Comparison of ENCODE assay signal across 23 cellular contexts in genomic region chr9:126880226-126880946, GRCh38.
"Had no signal": no experiment of that assay in that cellular context is flagged by ENCODE, and none has a peak within 500 bp of the region (broad histone marks: within the 10 kb centered on the region; RNA-seq: fewer than 3 reads in every experiment).

No MANE protein-coding gene starts in this region.

- H3K4me2 ChIP-seq: hepatocyte had no signal

- H3K27ac Mint-ChIP-seq: endodermal cell; natural killer cell treated with Interleukin-12 subunit alpha and Interleukin-12 subunit beta and Interleukin-15 and Interleukin-18, amount 100 ng/mL, for 72 hours; stimulated activated memory B cell treated with anti-CD40 and anti-IgM and Interleukin-4, amounts not matched to agents 10 μg/mL and 1 μg/mL and 100 μg/mL, for 72 hours; stimulated activated naive CD8-positive, alpha-beta T cell treated with anti-CD3 and anti-CD28 coated beads, Interleukin-15, Interleukin-2, amounts not matched to agents 100 ng/mL and 50 ng/mL, for 24 hours had no signal

- H3K27ac ChIP-seq: epithelial cell of prostate, gastrocnemius medialis, heart left ventricle, hepatocyte, left ventricle myocardium inferior, lower lobe of right lung, neutrophil, pancreas, thyroid gland had no signal

- ATAC-seq: esophagus mucosa; lower lobe of right lung; mucosa of descending colon; natural killer cell treated with Interleukin-12 subunit alpha and Interleukin-12 subunit beta and Interleukin-15 and Interleukin-18, amount 100 ng/mL, for 72 hours; pancreas; stimulated activated memory B cell treated with anti-CD40 and anti-IgM and Interleukin-4, amounts not matched to agents 10 μg/mL and 1 μg/mL and 100 μg/mL, for 72 hours had no signal

- H3K27me3 Mint-ChIP-seq: naive B cell; natural killer cell treated with Interleukin-12 subunit alpha and Interleukin-12 subunit beta and Interleukin-15 and Interleukin-18, amount 100 ng/mL, for 72 hours; stimulated activated memory B cell treated with anti-CD40 and anti-IgM and Interleukin-4, amounts not matched to agents 10 μg/mL and 1 μg/mL and 100 μg/mL, for 72 hours; stimulated activated naive CD8-positive, alpha-beta T cell treated with anti-CD3 and anti-CD28 coated beads, Interleukin-15, Interleukin-2, amounts not matched to agents 100 ng/mL and 50 ng/mL, for 24 hours had no signal

- H3K4me3 Mint-ChIP-seq: endodermal cell; naive B cell; natural killer cell treated with Interleukin-12 subunit alpha and Interleukin-12 subunit beta and Interleukin-15 and Interleukin-18, amount 100 ng/mL, for 72 hours; neural crest cell; stimulated activated memory B cell treated with anti-CD40 and anti-IgM and Interleukin-4, amounts not matched to agents 10 μg/mL and 1 μg/mL and 100 μg/mL, for 72 hours; stimulated activated naive CD8-positive, alpha-beta T cell treated with anti-CD3 and anti-CD28 coated beads, Interleukin-15, Interleukin-2, amounts not matched to agents 100 ng/mL and 50 ng/mL, for 24 hours had no signal

- H3K4me1 ChIP-seq: pancreas had no signal

- H3K4me3 ChIP-seq: gastrocnemius medialis, heart left ventricle, hepatocyte, left ventricle myocardium inferior, lower lobe of right lung, mucosa of descending colon, pancreas, thyroid gland had no signal

- DNase-seq: effector CD8-positive, alpha-beta T cell; endodermal cell; foreskin fibroblast; gastrocnemius medialis; heart left ventricle; left cardiac atrium; left ventricle myocardium inferior; lower lobe of right lung; mucosa of descending colon; naive B cell; pancreas; retina; stimulated activated CD4-positive, alpha-beta T cell treated with anti-CD3 and anti-CD28 coated beads, Interleukin-4, amount 100 ng/mL, for 4 hours; thyroid gland; trophoblast cell had no signal

- H3K27me3 ChIP-seq: gastrocnemius medialis, heart left ventricle, hepatocyte, neutrophil, pancreas, thyroid gland had no signal

- H3K9me3 Mint-ChIP-seq: naive B cell; natural killer cell treated with Interleukin-12 subunit alpha and Interleukin-12 subunit beta and Interleukin-15 and Interleukin-18, amount 100 ng/mL, for 72 hours; neural crest cell; stimulated activated memory B cell treated with anti-CD40 and anti-IgM and Interleukin-4, amounts not matched to agents 10 μg/mL and 1 μg/mL and 100 μg/mL, for 72 hours; stimulated activated naive CD8-positive, alpha-beta T cell treated with anti-CD3 and anti-CD28 coated beads, Interleukin-15, Interleukin-2, amounts not matched to agents 100 ng/mL and 50 ng/mL, for 24 hours had no signal

- H3K9me3 ChIP-seq: gastrocnemius medialis, heart left ventricle, left ventricle myocardium inferior, lower lobe of right lung, mucosa of descending colon, neutrophil, pancreas, thyroid gland had no signal

- H2AFZ ChIP-seq: hepatocyte had no signal
